ENCODE assay signal across 8 cellular contexts in the genomic region with DNA sequence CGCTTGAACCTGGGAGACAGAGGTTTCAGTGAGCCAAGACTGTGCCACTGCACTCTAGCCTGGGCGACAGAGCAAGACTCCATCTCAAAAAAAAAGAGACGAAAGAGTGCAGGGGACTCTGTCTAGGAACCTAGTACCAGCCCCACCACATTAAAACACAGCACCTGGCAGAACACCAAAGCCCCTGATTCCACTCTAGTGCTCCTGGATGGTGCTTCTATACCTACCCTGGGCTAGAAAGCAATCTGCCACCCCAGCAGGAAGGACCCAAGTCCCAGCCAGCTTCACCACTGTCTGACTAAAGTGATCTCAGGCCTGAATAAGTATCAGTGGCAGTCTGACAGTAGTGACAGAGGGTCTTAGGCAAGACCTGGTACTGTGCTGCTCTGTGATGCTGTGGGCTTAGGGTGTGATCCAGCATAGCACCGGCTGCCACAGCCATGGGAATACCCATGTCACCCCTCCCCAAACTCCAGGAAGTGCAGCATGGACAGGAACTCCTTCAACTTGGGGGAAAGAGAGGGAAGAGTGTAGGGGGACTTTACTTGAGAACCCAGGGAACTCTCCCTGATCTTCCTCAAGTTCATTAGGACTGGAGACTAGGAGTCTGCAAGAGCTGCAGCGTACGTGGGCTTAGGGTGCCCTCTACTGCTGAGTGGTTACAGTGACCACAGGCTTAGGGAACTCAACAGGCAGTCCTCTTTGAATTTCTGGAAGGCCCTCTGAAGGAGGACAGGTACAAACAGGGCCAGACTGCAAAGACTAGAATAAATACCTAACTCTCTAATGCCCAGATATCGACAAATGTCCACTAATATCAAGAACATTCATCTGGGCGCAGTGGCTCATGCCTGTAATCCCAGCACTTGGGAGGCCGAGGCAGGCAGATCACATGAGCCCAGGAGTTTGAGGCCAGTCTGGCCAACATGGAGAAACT. TPM values are rescaled to one million over a fixed set of nuclear protein-coding genes. Genes with fewer than 3 reads are reported as not detected.
DNase-seq lines count a peak whose midpoint lies in the region; ATAC-seq, FAIRE-seq and TF ChIP-seq lines count a peak whose summit lies in the region.

No MANE protein-coding gene starts in this region.

- H3K27me3 Mint-ChIP-seq in activated CD4-positive, alpha-beta memory T cell treated with anti-CD3 and anti-CD28 coated beads for 36 hours, result no peaks in the 10 kb centered on the region
- H3K27me3 Mint-ChIP-seq in stimulated activated memory B cell treated with anti-CD40 and anti-IgM and Interleukin-4, amounts not matched to agents 10 μg/mL and 1 μg/mL and 100 μg/mL, for 72 hours, result no peaks in the 10 kb centered on the region

- H3K79me2 ChIP-seq in H1 (ENCODE audit: control insufficient read depth in 1 of 2, insufficient read depth in 2 of 2, low read length in 2 of 2), result no peaks in the 10 kb centered on the region

- in situ Hi-C loops in Caki2 (cut with HindIII; ENCODE audit: low pct_unique_long_range_greater_than_20kb, low sequenced_read_pairs), result no loop called here

- peaks cover 3 to 9% (median 4%) of the 10 kb centered on the region in 4 experiments; a peak in 6 of 7 replicates for H3K4me1 ChIP-seq in H1 (replicated peaks in 1 of 4; ENCODE audit: control insufficient read depth in 3 of 4, insufficient read depth in 4 of 4, low read length in 3 of 4)

- H3K9me3 ChIP-seq in H1 (ENCODE audit: insufficient read depth in 2 of 2, low read depth in 1 of 2, low read length in 1 of 2), result no peaks in the 10 kb centered on the region

- no peak overlapping the region for H4K5ac ChIP-seq in H1 (ENCODE audit: insufficient read length, low read depth, low read length)

- TF ChIP-seq EP300 in H1 (IDR thresholded peaks at IDR 0.05; ENCODE audit: borderline replicate concordance in 1 of 2, low read depth in 2 of 2, low read length in 2 of 2), result 0 out of 3 replicates have a peak, but pooled peaks of 1 of the 2 experiments have one; percentile 5

- H2BK15ac ChIP-seq in H1 (ENCODE audit: low read length), result peak overlapping the region; percentile 94; the same call in 1 of the 2 replicates

- H3K4ac ChIP-seq in H1 (replicated peaks; ENCODE audit: insufficient read length, low read depth, low read length), result peak overlapping the region; percentile 24

- 56% methylated on average over 9 of the region's 9 CpGs; no CpG with 5 or more reads in 1 of the 2 experiments for WGBS in H1 (ENCODE audit: extremely low coverage in 1 of 2, insufficient coverage in 1 of 2, insufficient read length in 1 of 2, insufficient replicate concordance in 2 of 2, low coverage in 1 of 2, low lambda C conversion rate in 2 of 2, missing lambda C conversion rate in 1 of 2), 2 experiments

- H3K18ac ChIP-seq in H1 (ENCODE audit: extremely low read depth, low read length), result peak overlapping the region; percentile 73; the same call in 1 of the 2 replicates

- H3K4me1 Mint-ChIP-seq in activated CD4-positive, alpha-beta memory T cell treated with anti-CD3 and anti-CD28 coated beads for 36 hours (ENCODE audit: low read depth), result peaks cover 9% of the 10 kb centered on the region
- peaks cover 11% of the 10 kb centered on the region for H3K4me1 Mint-ChIP-seq in stimulated activated memory B cell treated with anti-CD40 and anti-IgM and Interleukin-4, amounts not matched to agents 10 μg/mL and 1 μg/mL and 100 μg/mL, for 72 hours

- no peaks in the 10 kb centered on the region for H3K23me2 ChIP-seq in H1 (ENCODE audit: low read depth, low read length)

- H3K79me1 ChIP-seq in H1 (ENCODE audit: low read depth, low read length), result no peaks in the 10 kb centered on the region

- peak; percentile 99 for TF ChIP-seq RAD21 in H1 (IDR thresholded peaks at IDR 0.05 in 1 of 2, conservative IDR thresholded peaks at IDR 0.05 in 1 of 2; ENCODE audit: low read depth in 2 of 2, low read length in 2 of 2)

- no peak overlapping the region for H3K27ac Mint-ChIP-seq in activated CD4-positive, alpha-beta memory T cell treated with anti-CD3 and anti-CD28 coated beads for 36 hours
- H3K27ac Mint-ChIP-seq in stimulated activated memory B cell treated with anti-CD40 and anti-IgM and Interleukin-4, amounts not matched to agents 10 μg/mL and 1 μg/mL and 100 μg/mL, for 72 hours, result no peak overlapping the region

- H3K4me3 ChIP-seq in H1 (ENCODE audit: extremely low read depth in 1 of 4, insufficient read depth in 2 of 4, low read depth in 3 of 4, low read length in 4 of 4), result no peak overlapping the region

- ATAC-seq in stimulated activated memory B cell treated with anti-CD40 and anti-IgM and Interleukin-4, amounts not matched to agents 10 μg/mL and 1 μg/mL and 100 μg/mL, for 72 hours, result peak; percentile 84
- no peak for ATAC-seq in HG02642 (IDR thresholded peaks at IDR 0.05; ENCODE audit: poor library complexity, unreplicated experiment)

- no peak overlapping the region for H3K4me2 ChIP-seq in H1 (ENCODE audit: insufficient read depth in 1 of 2, low read depth in 2 of 2, low read length in 2 of 2)

- CTCF ChIA-PET in activated CD4-positive, alpha-beta memory T cell treated with anti-CD3 and anti-CD28 coated beads for 36 hours (lab: Charles Lee), result interaction anchor here (0.8 to 6.6 kb wide), 10 partner anchors 27 to 247 kb away, joined by 3 to 76 read pairs (median 4); a partner anchor contains a TSS
- CTCF ChIA-PET in H1 (lab: Charles Lee; ENCODE audit: partially characterized antibody), result interaction anchor here (0.8 to 7.4 kb wide), 30 partner anchors 9 to 253 kb away, joined by 3 to 96 read pairs (median 4); a partner anchor contains a TSS

- H3K4me3 Mint-ChIP-seq in activated CD4-positive, alpha-beta memory T cell treated with anti-CD3 and anti-CD28 coated beads for 36 hours, result no peak overlapping the region
- no peak overlapping the region for H3K4me3 Mint-ChIP-seq in stimulated activated memory B cell treated with anti-CD40 and anti-IgM and Interleukin-4, amounts not matched to agents 10 μg/mL and 1 μg/mL and 100 μg/mL, for 72 hours

- no peaks in the 10 kb centered on the region for H3K27me3 ChIP-seq in H1 (replicated peaks in 1 of 4; ENCODE audit: control insufficient read depth in 3 of 4, extremely low read depth in 1 of 4, insufficient read depth in 3 of 4, low read length in 3 of 4)

- FAIRE-seq in H1 (lab: Jason Lieb, UNC), result peak; percentile 81

- intact Hi-C loops in activated CD4-positive, alpha-beta memory T cell treated with anti-CD3 and anti-CD28 coated beads for 36 hours (cut with micrococcal nuclease), result loop anchor here (1.0 kb wide), 3 partner anchors 95 to 143 kb away; a partner anchor contains a TSS

- H3K23ac ChIP-seq in H1 (ENCODE audit: insufficient read length), result no peak overlapping the region

- H2BK5ac ChIP-seq in H1 (ENCODE audit: low read depth, low read length), result peak overlapping the region; percentile 90; the same call in 1 of the 2 replicates

- no peak overlapping the region for H4K91ac ChIP-seq in H1 (replicated peaks; ENCODE audit: insufficient read length, low read length)

- POLR2A ChIA-PET in activated CD4-positive, alpha-beta memory T cell treated with anti-CD3 and anti-CD28 coated beads for 36 hours (lab: Charles Lee), result no interaction called here
- POLR2A ChIA-PET in H1 (lab: Charles Lee; ENCODE audit: partially characterized antibody), result interaction anchor here (0.6 to 1.4 kb wide), 5 partner anchors 30 to 476 kb away, joined by 3 to 6 read pairs (median 5); a partner anchor contains a TSS

- H3K56ac ChIP-seq in H1 (replicated peaks; ENCODE audit: insufficient read length, low read depth, low read length), result no peak overlapping the region

- no peak for TF ChIP-seq POLR2A in H1 (IDR thresholded peaks at IDR 0.05; ENCODE audit: control extremely low read depth in 1 of 2, low read depth in 2 of 2, low read length in 2 of 2)

- no peaks in the 10 kb centered on the region for H3K36me3 Mint-ChIP-seq in activated CD4-positive, alpha-beta memory T cell treated with anti-CD3 and anti-CD28 coated beads for 36 hours
- peaks cover 13% of the 10 kb centered on the region for H3K36me3 Mint-ChIP-seq in stimulated activated memory B cell treated with anti-CD40 and anti-IgM and Interleukin-4, amounts not matched to agents 10 μg/mL and 1 μg/mL and 100 μg/mL, for 72 hours

- H2BK20ac ChIP-seq in H1 (ENCODE audit: low read length), result 0 out of 2 replicates have a peak overlapping the region, but pooled peaks have one; percentile 7

- no peak overlapping the region for H4K8ac ChIP-seq in H1 (ENCODE audit: extremely low read depth, insufficient read depth, low read length)

- no peaks in the 10 kb centered on the region for H3K36me3 ChIP-seq in H1 (ENCODE audit: control insufficient read depth in 2 of 4, insufficient read depth in 4 of 4, low read length in 3 of 4)

- H2AK5ac ChIP-seq in H1 (ENCODE audit: low read depth, low read length), result peak overlapping the region; percentile 66; the same call in 1 of the 2 replicates

- H2BK12ac ChIP-seq in H1 (ENCODE audit: low read depth, low read length), result peak overlapping the region; percentile 97; the same call in 1 of the 2 replicates

- H3K27ac ChIP-seq in H1 (ENCODE audit: low read depth, low read length), result no peak overlapping the region

- H3K14ac ChIP-seq in H1 (ENCODE audit: insufficient read length), result no peak overlapping the region

- H4K20me1 ChIP-seq in H1 (replicated peaks in 1 of 2; ENCODE audit: control insufficient read depth in 1 of 2, insufficient read depth in 2 of 2, low read length in 2 of 2), result no peaks in the 10 kb centered on the region

- peak overlapping the region; percentile 84; the same call in 1 of the 2 replicates for H2AFZ ChIP-seq in H1 (ENCODE audit: low read length)

- no peak overlapping the region for H3K9ac ChIP-seq in H1 (replicated peaks in 1 of 4; ENCODE audit: extremely low read depth in 1 of 4, low read depth in 3 of 4, low read length in 3 of 4)

- no peak overlapping the region for H2BK120ac ChIP-seq in H1 (replicated peaks; ENCODE audit: low read depth, low read length)

- TF ChIP-seq CTCF in H1 (IDR thresholded peaks at IDR 0.05; ENCODE audit: control extremely low read depth in 1 of 3, insufficient read depth in 1 of 3, low read depth in 1 of 3, low read length in 3 of 3), result peak; percentile 81 to 96 (median 96)

- DNase-seq in Caki2 (ENCODE audit: low read depth), result peak; percentile 58
- peak; percentile 68 for DNase-seq in HK-2 (ENCODE audit: unreplicated experiment)
- peak; percentile 95 for DNase-seq in NCI-H82 (lab: John Stamatoyannopoulos, UW)
- DNase-seq in activated CD4-positive, alpha-beta memory T cell treated with anti-CD3 and anti-CD28 coated beads for 36 hours, result peak; percentile 83
- peak; percentile 70 to 83 for DNase-seq in H1 (ENCODE audit: low read depth in 1 of 2, low spot score in 2 of 2)
- DNase-seq in myocyte (ENCODE audit: low read depth), result peak; percentile 74

- H3K9me3 Mint-ChIP-seq in activated CD4-positive, alpha-beta memory T cell treated with anti-CD3 and anti-CD28 coated beads for 36 hours, result no peaks in the 10 kb centered on the region
- no peaks in the 10 kb centered on the region for H3K9me3 Mint-ChIP-seq in stimulated activated memory B cell treated with anti-CD40 and anti-IgM and Interleukin-4, amounts not matched to agents 10 μg/mL and 1 μg/mL and 100 μg/mL, for 72 hours

RNA-seq across cellular contexts. Expression of a gene that starts 30.0 kb away (rescaled TPM):
- total RNA-seq in Caki2 (2014; rRNA removed; shearing (Covaris generic); ENCODE audit: low replicate concordance), result 2.6 and 5.0 TPM in 2 replicates
- under 1 TPM; 0.39 to 0.93 TPM for total RNA-seq in activated CD4-positive, alpha-beta memory T cell treated with anti-CD3 and anti-CD28 coated beads for 36 hours
- 0.89 and 2.4 TPM in 2 replicates for total RNA-seq in H1 (2021; fragmentation: NEBNext Ultra II Directional; extraction: Animal tissue kit (Norgen Biotek cat#: 25700))
- polyA plus RNA-seq in H1 (2011; rRNA removed), result 1.5 and 2.3 TPM in 2 replicates
- polyA plus RNA-seq in H1 (2011; cell fraction: cytosol; rRNA removed), result 1.0 TPM
- polyA plus RNA-seq in H1 (2011; cell fraction: nucleus; rRNA removed), result 2.4 TPM
- polyA plus RNA-seq in H1 (2012, experiment 1 of 2), result 0.93 to 1.1 TPM (median 1.0 TPM) in 4 replicates
- 0.37 TPM for polyA plus RNA-seq in H1 (2012, experiment 2 of 2)
- 1.2 TPM for polyA plus RNA-seq in H1 (2013, experiment 1 of 2)
- 2.0 TPM for polyA plus RNA-seq in H1 (2013, experiment 2 of 2)
- 1.4 and 2.0 TPM in 2 replicates for polyA minus RNA-seq in H1 (2011; rRNA and poly(A)+ RNA removed)
- 1.0 TPM for polyA minus RNA-seq in H1 (2011; cell fraction: cytosol; rRNA and poly(A)+ RNA removed)
- 1.9 TPM for polyA minus RNA-seq in H1 (2011; cell fraction: nucleus; rRNA and poly(A)+ RNA removed)
- not detected in 2 replicates for total RNA-seq in myocyte
- polyA plus RNA-seq in myocyte (2012), result not detected

RNA-seq across cellular contexts. Expression of a gene that starts 40.9 kb away (rescaled TPM):
- total RNA-seq in Caki2 (2014; rRNA removed; shearing (Covaris generic); ENCODE audit: low replicate concordance), result not detected in 2 replicates
- total RNA-seq in activated CD4-positive, alpha-beta memory T cell treated with anti-CD3 and anti-CD28 coated beads for 36 hours, result 1 to 10 TPM; 2.9 to 3.0 TPM
- not detected in 2 replicates for total RNA-seq in H1 (2021; fragmentation: NEBNext Ultra II Directional; extraction: Animal tissue kit (Norgen Biotek cat#: 25700))
- polyA plus RNA-seq in H1 (2011; rRNA removed), result 0.02 TPM in 1 of 2 replicates, not detected in the other
- 0.03 TPM for polyA plus RNA-seq in H1 (2011; cell fraction: cytosol; rRNA removed)
- polyA plus RNA-seq in H1 (2011; cell fraction: nucleus; rRNA removed), result not detected
- not detected in 4 replicates for polyA plus RNA-seq in H1 (2012, experiment 1 of 2)
- polyA plus RNA-seq in H1 (2012, experiment 2 of 2), result not detected
- 0.02 TPM for polyA plus RNA-seq in H1 (2013, experiment 1 of 2)
- not detected for polyA plus RNA-seq in H1 (2013, experiment 2 of 2)
- polyA minus RNA-seq in H1 (2011; rRNA and poly(A)+ RNA removed), result 0.05 TPM in 1 of 2 replicates, not detected in the other
- polyA minus RNA-seq in H1 (2011; cell fraction: cytosol; rRNA and poly(A)+ RNA removed), result not detected
- 0.20 TPM for polyA minus RNA-seq in H1 (2011; cell fraction: nucleus; rRNA and poly(A)+ RNA removed)
- total RNA-seq in myocyte, result not detected in 2 replicates
- polyA plus RNA-seq in myocyte (2012), result not detected
